8 cellular contexts compared by ENCODE assay signal in genomic region chr11:96219981-96220623, GRCh38.
DNase-seq lines count a peak whose midpoint lies in the region; ATAC-seq and TF ChIP-seq lines count a peak whose summit lies in the region.

No MANE protein-coding gene starts in this region.

- H3K36me3 ChIP-seq in left lung (no peaks in the 10 kb centered on the region), stomach (no peaks in the 10 kb centered on the region)

- no peak overlapping the region for H3K4me3 ChIP-seq in left lung
- H3K4me3 ChIP-seq in stomach: no peak overlapping the region

- H3K4me3 Mint-ChIP-seq in activated T-helper 2 cell treated with anti-CD3 and anti-CD28 coated beads, Interferon-gamma antibody, Interleukin-2, Interleukin-4, amounts not matched to agents 10 μg/mL and 5 μg/mL and 100 μg/mL, durations not matched to agents 14 hours and 24 hours and 36 hours (ENCODE audit: low read depth): no peak overlapping the region

- peaks cover 5% of the 10 kb centered on the region for H3K36me3 Mint-ChIP-seq in activated T-helper 2 cell treated with anti-CD3 and anti-CD28 coated beads, Interferon-gamma antibody, Interleukin-2, Interleukin-4, amounts not matched to agents 10 μg/mL and 5 μg/mL and 100 μg/mL, durations not matched to agents 14 hours and 24 hours and 36 hours (ENCODE audit: low read depth)

- H3K27me3 Mint-ChIP-seq in activated T-helper 2 cell treated with anti-CD3 and anti-CD28 coated beads, Interferon-gamma antibody, Interleukin-2, Interleukin-4, amounts not matched to agents 10 μg/mL and 5 μg/mL and 100 μg/mL, durations not matched to agents 14 hours and 24 hours and 36 hours (ENCODE audit: low read depth): no peaks in the 10 kb centered on the region

- TF ChIP-seq POLR2A in stomach (IDR thresholded peaks at IDR 0.05): no peak

- no peak for TF ChIP-seq EP300 in stomach (IDR thresholded peaks at IDR 0.05)

- H3K4me1 ChIP-seq in left lung: peaks cover 17 to 73% of the 10 kb centered on the region in 2 donors
- H3K4me1 ChIP-seq in stomach: peaks cover 17 to 57% (median 36%) of the 10 kb centered on the region in 4 donors

- ATAC-seq in Right ventricle myocardium inferior (peak; percentile 61), left lung (peak; percentile 64), HG03571 (IDR thresholded peaks at IDR 0.05; ENCODE audit: unreplicated experiment) (no peak), GM18868 (IDR thresholded peaks at IDR 0.05; ENCODE audit: unreplicated experiment) (no peak)

- no peaks in the 10 kb centered on the region for H3K9me3 Mint-ChIP-seq in activated T-helper 2 cell treated with anti-CD3 and anti-CD28 coated beads, Interferon-gamma antibody, Interleukin-2, Interleukin-4, amounts not matched to agents 10 μg/mL and 5 μg/mL and 100 μg/mL, durations not matched to agents 14 hours and 24 hours and 36 hours

- DNase-seq in Right ventricle myocardium inferior (ENCODE audit: missing footprints) (no peak), cardiac septum (ENCODE audit: low spot score) (no peak), left lung (no peak), A172 (ENCODE audit: low spot score) (no peak), stomach (no peak)
- DNase-seq in activated T-helper 2 cell treated with anti-CD3 and anti-CD28 coated beads, Interferon-gamma antibody, Interleukin-2, Interleukin-4, amounts not matched to agents 10 μg/mL and 5 μg/mL and 100 μg/mL, durations not matched to agents 14 hours and 24 hours and 36 hours (ENCODE audit: low spot score): no peak

- H3K27me3 ChIP-seq in left lung (no peaks in the 10 kb centered on the region), stomach (no peaks in the 10 kb centered on the region)

- peaks cover 54% of the 10 kb centered on the region for H3K4me1 Mint-ChIP-seq in activated T-helper 2 cell treated with anti-CD3 and anti-CD28 coated beads, Interferon-gamma antibody, Interleukin-2, Interleukin-4, amounts not matched to agents 10 μg/mL and 5 μg/mL and 100 μg/mL, durations not matched to agents 14 hours and 24 hours and 36 hours (ENCODE audit: low read depth)

- intact Hi-C loops in Right ventricle myocardium inferior (cut with DNase I) (loop anchor here (5.0 to 10.0 kb wide), 2 partner anchors 53 to 125 kb away; partner anchors contain the start of gene MAML2), cardiac septum (cut with DNase I) (no loop called here), left lung (cut with DNase I) (no loop called here), stomach (cut with DNase I; ENCODE audit: low total_unique reads) (no loop called here)
- intact Hi-C loops in activated T-helper 2 cell treated with anti-CD3 and anti-CD28 coated beads, Interferon-gamma antibody, Interleukin-2, Interleukin-4, amounts not matched to agents 10 μg/mL and 5 μg/mL and 100 μg/mL, durations not matched to agents 14 hours and 24 hours and 36 hours (cut with micrococcal nuclease): no loop called here

- no peaks in the 10 kb centered on the region for H3K9me3 ChIP-seq in left lung
- H3K9me3 ChIP-seq in stomach: no peaks in the 10 kb centered on the region

- 46 to 51% (median 49%) methylated on average over 3 of the region's 3 CpGs for WGBS in stomach, 5 donors

- H3K27ac ChIP-seq in left lung (peak overlapping the region; percentile 50 to 81), stomach (peak overlapping the region in 2 of 5 donors; percentile 41 to 58)

- TF ChIP-seq CTCF in left lung (IDR thresholded peaks at IDR 0.05) (no peak), stomach (IDR thresholded peaks at IDR 0.05) (no peak)

- peak overlapping the region; percentile 50 for H3K27ac Mint-ChIP-seq in activated T-helper 2 cell treated with anti-CD3 and anti-CD28 coated beads, Interferon-gamma antibody, Interleukin-2, Interleukin-4, amounts not matched to agents 10 μg/mL and 5 μg/mL and 100 μg/mL, durations not matched to agents 14 hours and 24 hours and 36 hours

Comparison
In these comparisons a context has a peak if more than half of its experiments do, and no peak if none do; other contexts are left out.
1. ATAC-seq: peak in Right ventricle myocardium inferior (single experiment) and left lung (single experiment); none in HG03571 (single experiment) and GM18868 (single experiment).